8 cellular contexts compared by ENCODE assay signal in genomic region chr6:169589293-169589692, GRCh38.
DNase-seq lines count a peak whose midpoint lies in the region; ATAC-seq and TF ChIP-seq lines count a peak whose summit lies in the region.

No MANE protein-coding gene starts in this region.

- POLR2A ChIA-PET in A673 (lab: Charles Lee; ENCODE audit: low non-redundant PET): no interaction called here

- no TSS peak for BruUV-seq in A673 (replicated peaks; lab: Mats Ljungman, UMichigan)

- ATAC-seq in GM18858 (IDR thresholded peaks at IDR 0.05; ENCODE audit: unreplicated experiment) (peak; percentile 74), HG02571 (IDR thresholded peaks at IDR 0.05; ENCODE audit: unreplicated experiment) (peak; percentile 82)

- intact Hi-C loops in thyroid gland (cut with DNase I): no loop called here
- intact Hi-C loops in A673 (cut with micrococcal nuclease; ENCODE audit: unreplicated experiment): no loop called here

- H3K36me3 ChIP-seq in thyroid gland (no peaks in the 10 kb centered on the region), A673 (ENCODE audit: insufficient read depth, low read length, poor library complexity, severe bottlenecking) (no peaks in the 10 kb centered on the region)

- peaks cover 13 to 19% of the 10 kb centered on the region in 2 donors for H3K4me1 ChIP-seq in thyroid gland
- H3K4me1 ChIP-seq in A673 (ENCODE audit: insufficient read depth, low read length, poor library complexity, severe bottlenecking): no peaks in the 10 kb centered on the region

- TF ChIP-seq CTCF in epithelial cell of proximal tubule (conservative IDR thresholded peaks at IDR 0.05; ENCODE audit: low read depth, low read length): no peak
- no peak for TF ChIP-seq CTCF in thyroid gland (IDR thresholded peaks at IDR 0.05)
- TF ChIP-seq CTCF in A673 (conservative IDR thresholded peaks at IDR 0.05; ENCODE audit: low read depth, low read length): no peak

- TF ChIP-seq POLR2A in thyroid gland (IDR thresholded peaks at IDR 0.05): no peak

- 69 to 74% methylated on average over 3 of the region's 3 CpGs for WGBS in thyroid gland, 2 donors

- peak; percentile 96 for DNase-seq in NCI-H2029 (lab: John Stamatoyannopoulos, UW)
- DNase-seq in epithelial cell of proximal tubule (ENCODE audit: low read depth): peak; percentile 25
- DNase-seq in thyroid gland: peak; percentile 27 to 45
- DNase-seq in AML-193 (lab: John Stamatoyannopoulos, UW): no peak
- no peak for DNase-seq in A673 (ENCODE audit: low spot score)
- DNase-seq in C1 segment of cervical spinal cord (lab: John Stamatoyannopoulos, UW): no peak

- H3K4me3 ChIP-seq in epithelial cell of proximal tubule (ENCODE audit: low read depth, low read length): no peak overlapping the region
- H3K4me3 ChIP-seq in thyroid gland (replicated peaks in 1 of 3): no peak overlapping the region
- H3K4me3 ChIP-seq in A673 (ENCODE audit: low read depth, low read length, poor library complexity, severe bottlenecking): no peak overlapping the region

- H3K9me3 ChIP-seq in thyroid gland: no peaks in the 10 kb centered on the region
- no peaks in the 10 kb centered on the region for H3K9me3 ChIP-seq in A673 (ENCODE audit: low read depth, low read length, poor library complexity, severe bottlenecking)

- peak overlapping the region; percentile 3 to 65 (median 19) for H3K27ac ChIP-seq in thyroid gland
- H3K27ac ChIP-seq in A673 (ENCODE audit: low read depth, low read length, poor library complexity, severe bottlenecking): no peak overlapping the region

- CTCF ChIA-PET in A673 (lab: Charles Lee): no interaction called here

- no peaks in the 10 kb centered on the region for H3K27me3 ChIP-seq in thyroid gland
- H3K27me3 ChIP-seq in A673 (replicated peaks; ENCODE audit: insufficient read depth, low read depth, low read length, poor library complexity): no peaks in the 10 kb centered on the region

Comparison
In these comparisons a context has a peak if more than half of its experiments do, and no peak if none do; other contexts are left out.
1. DNase-seq: peak in NCI-H2029 (single experiment), epithelial cell of proximal tubule (single experiment) and thyroid gland (2 of 2); none in AML-193 (0 of 2), A673 (single experiment) and C1 segment of cervical spinal cord (0 of 14).